Comparison of ENCODE assay signal across 12 cellular contexts in the genomic region with DNA sequence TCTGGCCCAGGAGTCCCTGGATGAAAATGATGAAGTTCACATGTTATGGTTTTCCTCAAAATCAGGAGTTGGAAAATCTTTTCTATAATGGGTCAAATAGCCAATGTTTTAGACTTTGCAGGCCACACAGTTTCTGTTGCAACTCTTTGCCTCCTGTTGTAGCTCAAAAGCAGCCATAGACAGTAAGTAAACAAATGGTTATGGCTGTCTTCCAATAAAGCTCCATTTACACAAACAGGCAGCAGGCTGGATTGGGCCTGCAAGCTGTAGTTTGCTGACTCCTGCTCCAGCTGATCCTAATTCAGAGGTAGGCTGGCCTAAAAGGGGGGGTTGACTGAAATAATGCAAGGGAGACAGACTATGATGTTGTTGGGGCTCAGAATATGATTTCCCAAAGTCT. TPM values are rescaled to one million over a fixed set of nuclear protein-coding genes. Genes with fewer than 3 reads are reported as not detected.
A peak's percentile ranks its signal among the peaks of the same experiment; 100 is the strongest.
DNase-seq lines count a peak whose midpoint lies in the region; ATAC-seq and TF ChIP-seq lines count a peak whose summit lies in the region.
"Had no signal": no experiment of that assay in that cellular context is flagged by ENCODE, and none has a peak within 500 bp of the region (broad histone marks: within the 10 kb centered on the region; RNA-seq: fewer than 3 reads in every experiment).

No MANE protein-coding gene starts in this region.

- H3K4me3 ChIP-seq in SK-N-SH (ENCODE audit: low read depth in 2 of 2, low read length in 1 of 2) (no peak overlapping the region), thyroid gland (replicated peaks in 1 of 3) (no peak overlapping the region)
- H3K4me3 ChIP-seq: left ventricle myocardium inferior had no signal

- CTCF ChIA-PET in SK-N-SH (lab: Yijun Ruan, JAX), result interaction anchor here (1.0 kb wide), 1 partner anchor 17 kb away, joined by 3 read pairs; no protein-coding TSS in a partner anchor

- H3K9me3 ChIP-seq in SK-N-SH, result no peaks in the 10 kb centered on the region
- H3K9me3 ChIP-seq in thyroid gland, result no peaks in the 10 kb centered on the region
- H3K9me3 ChIP-seq: left ventricle myocardium inferior had no signal

- intact Hi-C loops in thyroid gland (cut with DNase I), result no loop called here

- H3K9me2 ChIP-seq in SK-N-SH, result no peaks in the 10 kb centered on the region

- no peak for ATAC-seq in HG02870 (IDR thresholded peaks at IDR 0.05; ENCODE audit: unreplicated experiment)
- no peak for ATAC-seq in HG03354 (IDR thresholded peaks at IDR 0.05; ENCODE audit: poor library complexity, severe bottlenecking, unreplicated experiment)
- ATAC-seq in GM21515 (IDR thresholded peaks at IDR 0.05; ENCODE audit: unreplicated experiment), result no peak

- H3F3A ChIP-seq in SK-N-SH (replicated peaks; ENCODE audit: insufficient read depth), result peaks cover 12% of the 10 kb centered on the region

- H3K79me2 ChIP-seq in SK-N-SH (ENCODE audit: insufficient read depth), result no peaks in the 10 kb centered on the region

- peak; percentile 25 to 66 (median 31) for DNase-seq in NCI-H1417 (lab: John Stamatoyannopoulos, UW)
- no peak for DNase-seq in NCI-H1417 treated with DMSO at 0.1 percent for 48 hours (lab: John Stamatoyannopoulos, UW)
- DNase-seq in SK-N-SH, result no peak
- peak; percentile 21 to 23 for DNase-seq in thyroid gland
- DNase-seq: activated CD4-positive, alpha-beta T cell treated with anti-CD3 and anti-CD28 coated beads, Interleukin-2, amount 50 U/mL, for 4 hours; GOT3; left ventricle myocardium inferior had no signal

- no peak for TF ChIP-seq POLR2A in thyroid gland (IDR thresholded peaks at IDR 0.05)

- peak overlapping the region in 1 of 2 experiments; percentile 72; a peak in 2 of 4 replicates for H3K27ac ChIP-seq in SK-N-SH (ENCODE audit: low read depth in 2 of 2, low read length in 1 of 2)
- H3K27ac ChIP-seq in layer of hippocampus (ENCODE audit: low read depth, low read length), result peak overlapping the region; percentile 30
- peak overlapping the region in 1 of 3 donors; percentile 38 for H3K27ac ChIP-seq in thyroid gland
- H3K27ac ChIP-seq: 22Rv1, left ventricle myocardium inferior had no signal

- no peak overlapping the region for H3K4me2 ChIP-seq in SK-N-SH

- H3K36me3 ChIP-seq in SK-N-SH (replicated peaks in 1 of 2; ENCODE audit: control insufficient read depth in 1 of 2, insufficient read depth in 2 of 2, low read length in 1 of 2), result no peaks in the 10 kb centered on the region
- H3K36me3 ChIP-seq in thyroid gland, result no peaks in the 10 kb centered on the region
- H3K36me3 ChIP-seq: left ventricle myocardium inferior had no signal

- no peak overlapping the region for H3K9ac ChIP-seq in SK-N-SH

- H4K20me1 ChIP-seq in SK-N-SH (ENCODE audit: insufficient read depth), result no peaks in the 10 kb centered on the region

- POLR2A ChIA-PET in SK-N-SH (lab: Yijun Ruan, JAX), result no interaction called here

- H2AFZ ChIP-seq in SK-N-SH (ENCODE audit: low read depth), result no peak overlapping the region

- TF ChIP-seq RAD21 in SK-N-SH (IDR thresholded peaks at IDR 0.05; ENCODE audit: low read length), result no peak

- no peak for TF ChIP-seq CTCF in SK-N-SH (IDR thresholded peaks at IDR 0.05)
- no peak for TF ChIP-seq CTCF in thyroid gland (IDR thresholded peaks at IDR 0.05)

- H3K27me3 ChIP-seq in SK-N-SH (ENCODE audit: insufficient read depth) (no peaks in the 10 kb centered on the region), layer of hippocampus (ENCODE audit: control insufficient read depth, insufficient read depth, low read length) (no peaks in the 10 kb centered on the region), thyroid gland (no peaks in the 10 kb centered on the region)

- no peak for TF ChIP-seq EP300 in SK-N-SH (IDR thresholded peaks at IDR 0.05; ENCODE audit: borderline replicate concordance in 1 of 2, low read depth in 1 of 2, low read length in 1 of 2)

- peaks cover 14 to 31% of the 10 kb centered on the region in 2 experiments; a peak in 3 of 4 replicates for H3K4me1 ChIP-seq in SK-N-SH (ENCODE audit: control insufficient read depth in 1 of 2, insufficient read depth in 2 of 2, low read depth in 1 of 2, low read length in 1 of 2)
- H3K4me1 ChIP-seq in thyroid gland, result peaks cover 23 to 27% of the 10 kb centered on the region in 2 donors

TF ChIP-seq in SK-N-SH, 30 proteins besides CTCF, POLR2A, EP300 and RAD21:
- TF ChIP-seq POLR2AphosphoS5 (IDR thresholded peaks at IDR 0.05; ENCODE audit: low read depth, low read length), result no peak
- TF ChIP-seq CHD2 (IDR thresholded peaks at IDR 0.05; ENCODE audit: low read length, partially characterized antibody), result no peak
- TF ChIP-seq MXI1 (IDR thresholded peaks at IDR 0.05; ENCODE audit: low read depth, low read length), result no peak
- TF ChIP-seq FOXM1 (IDR thresholded peaks at IDR 0.05; ENCODE audit: low read depth), result no peak
- 0 out of 2 replicates have a peak, but pooled peaks have one; percentile 23 for TF ChIP-seq FOXJ3 (CRISPR knock-in tag; IDR thresholded peaks at IDR 0.05)
- TF ChIP-seq, protein P1, sequence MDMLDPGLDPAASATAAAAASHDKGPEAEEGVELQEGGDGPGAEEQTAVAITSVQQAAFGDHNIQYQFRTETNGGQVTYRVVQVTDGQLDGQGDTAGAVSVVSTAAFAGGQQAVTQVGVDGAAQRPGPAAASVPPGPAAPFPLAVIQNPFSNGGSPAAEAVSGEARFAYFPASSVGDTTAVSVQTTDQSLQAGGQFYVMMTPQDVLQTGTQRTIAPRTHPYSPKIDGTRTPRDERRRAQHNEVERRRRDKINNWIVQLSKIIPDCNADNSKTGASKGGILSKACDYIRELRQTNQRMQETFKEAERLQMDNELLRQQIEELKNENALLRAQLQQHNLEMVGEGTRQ (IDR thresholded peaks at IDR 0.05; ENCODE audit: borderline replicate concordance, low read depth, low read length), result no peak
- peak; percentile 55 for TF ChIP-seq TCF12 (IDR thresholded peaks at IDR 0.05)
- TF ChIP-seq, protein P2, sequence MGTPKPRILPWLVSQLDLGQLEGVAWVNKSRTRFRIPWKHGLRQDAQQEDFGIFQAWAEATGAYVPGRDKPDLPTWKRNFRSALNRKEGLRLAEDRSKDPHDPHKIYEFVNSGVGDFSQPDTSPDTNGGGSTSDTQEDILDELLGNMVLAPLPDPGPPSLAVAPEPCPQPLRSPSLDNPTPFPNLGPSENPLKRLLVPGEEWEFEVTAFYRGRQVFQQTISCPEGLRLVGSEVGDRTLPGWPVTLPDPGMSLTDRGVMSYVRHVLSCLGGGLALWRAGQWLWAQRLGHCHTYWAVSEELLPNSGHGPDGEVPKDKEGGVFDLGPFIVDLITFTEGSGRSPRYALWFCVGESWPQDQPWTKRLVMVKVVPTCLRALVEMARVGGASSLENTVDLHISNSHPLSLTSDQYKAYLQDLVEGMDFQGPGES (IDR thresholded peaks at IDR 0.05; ENCODE audit: low read depth, low read length), result no peak
- no peak for TF ChIP-seq RFX5 (IDR thresholded peaks at IDR 0.05; ENCODE audit: low read length)
- no peak for TF ChIP-seq TEAD4 (IDR thresholded peaks at IDR 0.05; ENCODE audit: borderline replicate concordance, insufficient read depth)
- no peak for TF ChIP-seq NRF1 (IDR thresholded peaks at IDR 0.05; ENCODE audit: low read depth, low read length)

RNA-seq across cellular contexts. Expression of a gene that starts 33.0 kb away (rescaled TPM):
- polyA plus RNA-seq in SK-N-SH (2012; rRNA removed), result not detected in 2 replicates
- polyA plus RNA-seq in SK-N-SH (2012; cell fraction: cytosol; rRNA removed), result not detected in 2 replicates
- not detected in 2 replicates for polyA plus RNA-seq in SK-N-SH (2012; cell fraction: nucleus; rRNA removed)
- 10 to 100 TPM in 1 of 4 donors, 1 to 10 TPM in 3; 2.6 to 12.6 (median 4.0) TPM for total RNA-seq in thyroid gland

Comparison
In these comparisons a context has a peak if more than half of its experiments do, and no peak if none do; other contexts are left out.
1. DNase-seq: peak in NCI-H1417 (3 of 3) and thyroid gland (2 of 2); none in NCI-H1417 treated with DMSO at 0.1 percent for 48 hours (single experiment) and SK-N-SH (single experiment).